16 cellular contexts compared by ENCODE assay signal in the genomic region with DNA sequence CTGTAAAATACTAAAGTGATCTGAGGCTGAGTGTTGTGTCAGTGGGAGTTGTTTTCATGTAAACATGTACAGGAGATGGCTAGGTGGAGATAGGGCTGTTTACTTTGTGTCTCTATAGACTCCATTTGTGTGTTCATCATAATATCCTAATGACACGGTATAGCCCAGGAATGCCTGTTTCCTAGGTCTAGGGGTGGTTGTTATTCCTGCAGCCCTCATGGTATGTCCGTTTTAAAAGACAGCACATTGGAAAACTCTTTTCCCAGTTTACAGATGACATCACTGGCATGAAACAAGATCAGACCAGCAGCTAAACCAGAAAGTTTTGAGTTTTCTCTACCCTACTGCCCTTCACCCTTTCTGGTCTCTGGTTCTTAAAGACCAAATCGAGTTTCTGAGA.
DNase-seq lines count a peak whose midpoint lies in the region; ATAC-seq and TF ChIP-seq lines count a peak whose summit lies in the region.
"Had no signal": no experiment of that assay in that cellular context is flagged by ENCODE, and none has a peak within 500 bp of the region (broad histone marks: within the 10 kb centered on the region; RNA-seq: fewer than 3 reads in every experiment).

No MANE protein-coding gene starts in this region.

- no peaks in the 10 kb centered on the region for H4K20me1 ChIP-seq in Karpas-422 (ENCODE audit: insufficient read depth, low read depth, low read length)

- H3K79me2 ChIP-seq in Karpas-422 (ENCODE audit: low read length): no peaks in the 10 kb centered on the region

- H3K4me3 ChIP-seq in Caco-2 (ENCODE audit: low read depth, low read length): no peak overlapping the region
- H3K4me3 ChIP-seq in esophagus squamous epithelium: peak overlapping the region in 3 of 4 donors; percentile 68 to 79 (median 79)
- H3K4me3 ChIP-seq in heart left ventricle: no peak overlapping the region
- no peak overlapping the region for H3K4me3 ChIP-seq in Karpas-422 (ENCODE audit: low read length)
- H3K4me3 ChIP-seq: coronary artery had no signal

- CTCF ChIA-PET in Caco-2 (lab: Charles Lee): no interaction called here

- no peaks in the 10 kb centered on the region for H3K36me3 ChIP-seq in Caco-2 (ENCODE audit: control insufficient read depth, insufficient read depth, low read length)
- peaks cover 0 to 13% (median 0%) of the 10 kb centered on the region in 3 donors for H3K36me3 ChIP-seq in esophagus squamous epithelium
- H3K36me3 ChIP-seq in heart left ventricle: no peaks in the 10 kb centered on the region
- no peaks in the 10 kb centered on the region for H3K36me3 ChIP-seq in Karpas-422 (ENCODE audit: insufficient read depth, low read length)

- no peak overlapping the region for H2AFZ ChIP-seq in Karpas-422 (ENCODE audit: low read length)

- WGBS in esophagus squamous epithelium, 2 donors: 57 to 68% methylated on average over 3 of the region's 3 CpGs
- WGBS in heart left ventricle, 4 donors: 68 to 84% (median 78%) methylated on average over 3 of the region's 3 CpGs

- BruUV-seq in Caco-2 (replicated peaks; lab: Mats Ljungman, UMichigan): no TSS peak

- H3K4me1 ChIP-seq in Caco-2 (peaks cover 4% of the 10 kb centered on the region; the same call in 1 of the 2 replicates), esophagus squamous epithelium (peaks cover 31 to 64% (median 33%) of the 10 kb centered on the region in 3 donors), heart left ventricle (peaks cover 0 to 40% (median 23%) of the 10 kb centered on the region in 12 donors), Karpas-422 (ENCODE audit: low read length) (no peaks in the 10 kb centered on the region)

- no peak for ATAC-seq in heart left ventricle
- ATAC-seq: activated CD8-positive, alpha-beta memory T cell treated with anti-CD3 and anti-CD28 coated beads, Interleukin-2, amount 10 ng/mL, durations not matched to agents 7 days and 5 days; sciatic nerve had no signal

- H3K36me3 Mint-ChIP-seq in Caco-2 (ENCODE audit: insufficient read depth, unreplicated experiment) (no peaks in the 10 kb centered on the region), neural crest cell (ENCODE audit: low read depth) (no peaks in the 10 kb centered on the region)
- H3K36me3 Mint-ChIP-seq: activated CD8-positive, alpha-beta memory T cell treated with anti-CD3 and anti-CD28 coated beads, Interleukin-2, amount 10 ng/mL, durations not matched to agents 7 days and 5 days; CD8-positive, alpha-beta memory T cell had no signal

- H3K27me3 ChIP-seq in Caco-2 (replicated peaks; ENCODE audit: control insufficient read depth, insufficient read depth, low read length) (no peaks in the 10 kb centered on the region; the same call in 1 of the 2 replicates), esophagus squamous epithelium (no peaks in the 10 kb centered on the region), heart left ventricle (peaks cover 0 to 33% (median 8%) of the 10 kb centered on the region in 9 donors), Karpas-422 (ENCODE audit: low read length) (no peaks in the 10 kb centered on the region)

- H3K4me3 Mint-ChIP-seq in Caco-2 (ENCODE audit: unreplicated experiment) (peak overlapping the region; percentile 67), neural crest cell (peak overlapping the region; percentile 31)
- H3K4me3 Mint-ChIP-seq: activated CD8-positive, alpha-beta memory T cell treated with anti-CD3 and anti-CD28 coated beads, Interleukin-2, amount 10 ng/mL, durations not matched to agents 7 days and 5 days had no signal

- no peaks in the 10 kb centered on the region for H3K9me3 ChIP-seq in Caco-2
- no peaks in the 10 kb centered on the region for H3K9me3 ChIP-seq in esophagus squamous epithelium
- H3K9me3 ChIP-seq in heart left ventricle: no peaks in the 10 kb centered on the region
- H3K9me3 ChIP-seq in Karpas-422 (ENCODE audit: low read length): no peaks in the 10 kb centered on the region

- intact Hi-C loops in Caco-2 (cut with micrococcal nuclease; ENCODE audit: unreplicated experiment): no loop called here
- intact Hi-C loops in esophagus squamous epithelium (cut with DNase I): no loop called here
- intact Hi-C loops in heart left ventricle (cut with DNase I): no loop called here

- H3K27ac ChIP-seq in esophagus squamous epithelium (no peak overlapping the region), heart left ventricle (no peak overlapping the region), Karpas-422 (ENCODE audit: low read length) (no peak overlapping the region)
- H3K27ac ChIP-seq: coronary artery, HL-60 had no signal

- no peaks in the 10 kb centered on the region for H3K4me1 Mint-ChIP-seq in Caco-2 (ENCODE audit: low read depth, unreplicated experiment)
- H3K4me1 Mint-ChIP-seq in neural crest cell: peaks cover 12% of the 10 kb centered on the region

- H3K9ac ChIP-seq in Karpas-422 (ENCODE audit: low read length): no peak overlapping the region

- H3K27me3 Mint-ChIP-seq in Caco-2 (ENCODE audit: insufficient read depth, unreplicated experiment) (no peaks in the 10 kb centered on the region), neural crest cell (ENCODE audit: low read depth) (peaks cover 59% of the 10 kb centered on the region)

- DNase-seq in Caco-2 (no peak), M059J (ENCODE audit: low read depth) (peak; percentile 65), esophagus squamous epithelium (lab: John Stamatoyannopoulos, UW) (no peak), neural crest cell (ENCODE audit: low read depth, low spot score) (no peak), KG1 (lab: John Stamatoyannopoulos, UW) (no peak), heart left ventricle (no peak), Karpas-422 (no peak)
- no peak for DNase-seq in stimulated activated CD4-positive, alpha-beta T cell treated with anti-CD3 and anti-CD28 coated beads, Interleukin-15, amount 100 ng/mL, for 24 hours
- DNase-seq: activated CD8-positive, alpha-beta memory T cell treated with anti-CD3 and anti-CD28 coated beads, Interleukin-2, amount 10 ng/mL, durations not matched to agents 7 days and 5 days; activated naive CD4-positive, alpha-beta T cell treated with anti-CD3 and anti-CD28 coated beads, Interleukin-2, amount 50 U/mL, for 16 hours; CD8-positive, alpha-beta memory T cell; NCI-H2107; SHP77 had no signal

- H3K27ac Mint-ChIP-seq in Caco-2 (ENCODE audit: unreplicated experiment): no peak overlapping the region
- H3K27ac Mint-ChIP-seq in neural crest cell (ENCODE audit: unreplicated experiment): no peak overlapping the region
- H3K27ac Mint-ChIP-seq: activated CD8-positive, alpha-beta memory T cell treated with anti-CD3 and anti-CD28 coated beads, Interleukin-2, amount 10 ng/mL, durations not matched to agents 7 days and 5 days; CD8-positive, alpha-beta memory T cell had no signal

- no peak for TF ChIP-seq POLR2A in esophagus squamous epithelium (IDR thresholded peaks at IDR 0.05)
- no peak for TF ChIP-seq POLR2A in heart left ventricle (IDR thresholded peaks at IDR 0.05)

- TF ChIP-seq CTCF in Caco-2 (IDR thresholded peaks at IDR 0.05; ENCODE audit: insufficient read depth in 1 of 2, low read depth in 1 of 2, low read length in 1 of 2, severe bottlenecking in 1 of 2, unreplicated experiment in 1 of 2) (no peak), esophagus squamous epithelium (IDR thresholded peaks at IDR 0.05) (no peak), neural crest cell (conservative IDR thresholded peaks at IDR 0.05) (no peak), heart left ventricle (IDR thresholded peaks at IDR 0.05) (no peak)

- H3K9me2 ChIP-seq in Karpas-422 (replicated peaks; ENCODE audit: insufficient read depth, low read length): no peaks in the 10 kb centered on the region

- no peak overlapping the region for H3K4me2 ChIP-seq in Karpas-422 (ENCODE audit: low read depth, low read length, poor library complexity, severe bottlenecking)

- POLR2A ChIA-PET in Caco-2 (lab: Charles Lee): no interaction called here

- no peaks in the 10 kb centered on the region for H3K9me3 Mint-ChIP-seq in Caco-2 (ENCODE audit: unreplicated experiment)
- no peaks in the 10 kb centered on the region for H3K9me3 Mint-ChIP-seq in neural crest cell
- H3K9me3 Mint-ChIP-seq: CD8-positive, alpha-beta memory T cell had no signal

Comparison
In these comparisons a context has a peak if more than half of its experiments do, and no peak if none do; other contexts are left out.
1. H3K4me3 ChIP-seq: peak in esophagus squamous epithelium (3 of 4); none in Caco-2 (single experiment), heart left ventricle (0 of 12) and Karpas-422 (single experiment).